30 cellular contexts compared by ENCODE assay signal in the genomic region with DNA sequence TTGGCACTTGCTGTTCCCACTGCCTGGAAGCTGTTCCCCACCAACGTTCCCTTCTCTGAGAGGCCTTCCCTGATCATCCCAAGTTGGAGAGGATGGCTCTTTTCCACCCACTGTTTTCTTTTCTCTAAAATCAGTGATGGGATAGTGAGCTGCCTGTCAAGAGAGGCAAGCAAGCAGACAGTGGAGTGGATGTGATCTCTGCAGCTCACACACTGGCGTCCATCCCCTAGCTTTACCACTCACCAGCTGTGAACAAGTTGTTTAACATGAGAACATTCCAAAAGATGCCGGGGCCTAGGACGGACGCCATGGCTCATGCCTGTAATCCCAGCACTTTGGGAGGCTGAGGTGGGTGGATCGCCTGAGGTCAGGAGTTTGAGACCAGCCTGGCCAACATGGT. TPM values are rescaled to one million over a fixed set of nuclear protein-coding genes. Genes with fewer than 3 reads are reported as not detected.
"Had no signal": no experiment of that assay in that cellular context is flagged by ENCODE, and none has a peak within 500 bp of the region (broad histone marks: within the 10 kb centered on the region; RNA-seq: fewer than 3 reads in every experiment).

No MANE protein-coding gene starts in this region.

- H3K9me3 ChIP-seq: ascending aorta, breast epithelium, esophagus muscularis mucosa, gastrocnemius medialis, heart right ventricle had no signal

- ATAC-seq: activated naive CD4-positive, alpha-beta T cell treated with anti-CD3 and anti-CD28 coated beads, Interleukin-2, amount 50 U/mL, for 72 hours; activated T-cell treated with anti-CD3 and anti-CD28 coated beads, Interleukin-2, amount 50 U/mL, for 72 hours; effector memory CD8-positive, alpha-beta T cell; foreskin keratinocyte; gastrocnemius medialis; heart right ventricle had no signal

- H3K36me3 Mint-ChIP-seq: activated naive CD4-positive, alpha-beta T cell treated with anti-CD3 and anti-CD28 coated beads, Interleukin-2, amount 10 ng/mL, durations not matched to agents 7 days and 5 days; activated naive CD8-positive, alpha-beta T cell treated with anti-CD3 and anti-CD28 coated beads, Interleukin-2, amount 10 ng/mL, durations not matched to agents 7 days and 5 days; brain had no signal

- H3K9me3 Mint-ChIP-seq: activated CD4-positive, alpha-beta memory T cell treated with anti-CD3 and anti-CD28 coated beads, Interleukin-2, amount 10 ng/mL, durations not matched to agents 7 days and 5 days; activated CD4-positive, alpha-beta T cell treated with anti-CD3 and anti-CD28 coated beads, Interleukin-2, amount 10 ng/mL, durations not matched to agents 7 days and 5 days; activated naive CD4-positive, alpha-beta T cell treated with anti-CD3 and anti-CD28 coated beads, Interleukin-2, amount 10 ng/mL, durations not matched to agents 7 days and 5 days; activated naive CD4-positive, alpha-beta T cell treated with anti-CD3 and anti-CD28 coated beads, Interleukin-2, amount 50 U/mL, for 72 hours; activated naive CD8-positive, alpha-beta T cell treated with anti-CD3 and anti-CD28 coated beads, Interleukin-2, amount 10 ng/mL, durations not matched to agents 7 days and 5 days; activated T-cell treated with anti-CD3 and anti-CD28 coated beads, Interleukin-2, amount 50 U/mL, for 24 hours; activated T-cell treated with anti-CD3 and anti-CD28 coated beads, Interleukin-2, amount 50 U/mL, for 72 hours; central memory CD8-positive, alpha-beta T cell; dendritic cell treated with granulocyte-macrophage colony-stimulating factor and Interleukin-4, amounts not matched to agents 40 ng/mL and 50 ng/mL, for 4 days; effector memory CD8-positive, alpha-beta T cell had no signal

- H3K36me3 ChIP-seq: ascending aorta, breast epithelium, esophagus muscularis mucosa, gastrocnemius medialis, heart right ventricle had no signal

- DNase-seq: activated CD4-positive, alpha-beta memory T cell treated with anti-CD3 and anti-CD28 coated beads, Interleukin-2, amount 10 ng/mL, durations not matched to agents 7 days and 5 days; activated CD4-positive, alpha-beta T cell treated with anti-CD3 and anti-CD28 coated beads for 1 hour; activated CD4-positive, alpha-beta T cell treated with anti-CD3 and anti-CD28 coated beads for 4 hours; activated CD4-positive, alpha-beta T cell treated with anti-CD3 and anti-CD28 coated beads, Interleukin-2, amount 10 ng/mL, durations not matched to agents 7 days and 5 days; activated CD4-positive, alpha-beta T cell treated with anti-CD3 and anti-CD28 coated beads, Interleukin-2, amount 50 U/mL, for 4 hours; activated CD8-positive, alpha-beta memory T cell treated with anti-CD3 and anti-CD28 coated beads, Interleukin-2, amount 50 U/mL, for 48 hours; activated gamma-delta T cell; activated naive CD4-positive, alpha-beta T cell; activated naive CD4-positive, alpha-beta T cell treated with anti-CD3 and anti-CD28 coated beads, Interleukin-2, amount 10 ng/mL, durations not matched to agents 7 days and 5 days; activated naive CD8-positive, alpha-beta T cell treated with anti-CD3 and anti-CD28 coated beads, Interleukin-2, amount 10 ng/mL, durations not matched to agents 7 days and 5 days; activated T-cell treated with anti-CD3 and anti-CD28 coated beads for 4 hours; activated T-cell treated with anti-CD3 and anti-CD28 coated beads, Interleukin-2, amount 50 U/mL, for 24 hours; activated T-cell treated with anti-CD3 and anti-CD28 coated beads, Interleukin-2, amount 50 U/mL, for 72 hours; dorsolateral prefrontal cortex; effector CD4-positive, alpha-beta T cell; effector memory CD8-positive, alpha-beta T cell; erythroblast; foreskin keratinocyte; gastrocnemius medialis; heart right ventricle; T-helper 2 cell had no signal

- H3K4me1 Mint-ChIP-seq: activated CD4-positive, alpha-beta memory T cell treated with anti-CD3 and anti-CD28 coated beads, Interleukin-2, amount 10 ng/mL, durations not matched to agents 7 days and 5 days; activated naive CD8-positive, alpha-beta T cell treated with anti-CD3 and anti-CD28 coated beads, Interleukin-2, amount 10 ng/mL, durations not matched to agents 7 days and 5 days had no signal

- H3K27ac ChIP-seq: ascending aorta, breast epithelium, coronary artery, dorsolateral prefrontal cortex, esophagus muscularis mucosa, foreskin keratinocyte, gastrocnemius medialis, heart right ventricle had no signal

- H3K4me3 ChIP-seq: ascending aorta, breast epithelium, coronary artery, dorsolateral prefrontal cortex, esophagus muscularis mucosa, gastrocnemius medialis, heart right ventricle had no signal

- H3K27ac Mint-ChIP-seq: activated CD4-positive, alpha-beta memory T cell treated with anti-CD3 and anti-CD28 coated beads, Interleukin-2, amount 10 ng/mL, durations not matched to agents 7 days and 5 days; activated CD4-positive, alpha-beta T cell treated with anti-CD3 and anti-CD28 coated beads, Interleukin-2, amount 10 ng/mL, durations not matched to agents 7 days and 5 days; activated naive CD4-positive, alpha-beta T cell treated with anti-CD3 and anti-CD28 coated beads, Interleukin-2, amount 10 ng/mL, durations not matched to agents 7 days and 5 days; activated naive CD4-positive, alpha-beta T cell treated with anti-CD3 and anti-CD28 coated beads, Interleukin-2, amount 50 U/mL, for 72 hours; activated naive CD8-positive, alpha-beta T cell treated with anti-CD3 and anti-CD28 coated beads, Interleukin-2, amount 10 ng/mL, durations not matched to agents 7 days and 5 days; activated T-cell treated with anti-CD3 and anti-CD28 coated beads, Interleukin-2, amount 50 U/mL, for 24 hours; activated T-cell treated with anti-CD3 and anti-CD28 coated beads, Interleukin-2, amount 50 U/mL, for 72 hours; dendritic cell treated with granulocyte-macrophage colony-stimulating factor and Interleukin-4, amounts not matched to agents 40 ng/mL and 50 ng/mL, for 4 days; effector memory CD8-positive, alpha-beta T cell had no signal

- H3K4me3 Mint-ChIP-seq: activated CD4-positive, alpha-beta memory T cell treated with anti-CD3 and anti-CD28 coated beads, Interleukin-2, amount 10 ng/mL, durations not matched to agents 7 days and 5 days; activated CD4-positive, alpha-beta T cell treated with anti-CD3 and anti-CD28 coated beads, Interleukin-2, amount 10 ng/mL, durations not matched to agents 7 days and 5 days; activated naive CD4-positive, alpha-beta T cell treated with anti-CD3 and anti-CD28 coated beads, Interleukin-2, amount 10 ng/mL, durations not matched to agents 7 days and 5 days; activated naive CD8-positive, alpha-beta T cell treated with anti-CD3 and anti-CD28 coated beads, Interleukin-2, amount 10 ng/mL, durations not matched to agents 7 days and 5 days; activated T-cell treated with anti-CD3 and anti-CD28 coated beads, Interleukin-2, amount 50 U/mL, for 24 hours; activated T-cell treated with anti-CD3 and anti-CD28 coated beads, Interleukin-2, amount 50 U/mL, for 72 hours; central memory CD8-positive, alpha-beta T cell; dendritic cell treated with granulocyte-macrophage colony-stimulating factor and Interleukin-4, amounts not matched to agents 40 ng/mL and 50 ng/mL, for 4 days; effector memory CD8-positive, alpha-beta T cell had no signal

- H3K4me1 ChIP-seq: ascending aorta, foreskin keratinocyte had no signal

RNA-seq across cellular contexts. Expression of a gene that starts 28.0 kb away (rescaled TPM):
- total RNA-seq: activated CD4-positive, alpha-beta memory T cell treated with anti-CD3 and anti-CD28 coated beads, Interleukin-2, amount 10 ng/mL, durations not matched to agents 7 days and 5 days; activated CD4-positive, alpha-beta T cell treated with anti-CD3 and anti-CD28 coated beads, Interleukin-2, amount 10 ng/mL, durations not matched to agents 7 days and 5 days; activated naive CD4-positive, alpha-beta T cell treated with anti-CD3 and anti-CD28 coated beads, Interleukin-2, amount 50 U/mL, for 72 hours; T-helper 1 cell treated with Interleukin-12 subunit alpha and Interleukin-12 subunit beta and Interleukin-4 antibody, amounts not matched to agents 30 ng/mL and 1 ng/mL, for 36 hours had no signal

RNA-seq across cellular contexts. Expression of a gene that starts 47.7 kb away (rescaled TPM):
- total RNA-seq: activated naive CD8-positive, alpha-beta T cell treated with anti-CD3 and anti-CD28 coated beads, Interleukin-2, amount 10 ng/mL, durations not matched to agents 7 days and 5 days had no signal

RNA-seq across cellular contexts. Expression of a gene that starts 52.5 kb away (rescaled TPM):
- total RNA-seq: activated CD4-positive, alpha-beta memory T cell treated with anti-CD3 and anti-CD28 coated beads, Interleukin-2, amount 10 ng/mL, durations not matched to agents 7 days and 5 days; activated CD4-positive, alpha-beta T cell treated with anti-CD3 and anti-CD28 coated beads, Interleukin-2, amount 10 ng/mL, durations not matched to agents 7 days and 5 days; foreskin keratinocyte; T-helper 1 cell treated with Interleukin-12 subunit alpha and Interleukin-12 subunit beta and Interleukin-4 antibody, amounts not matched to agents 30 ng/mL and 1 ng/mL, for 36 hours had no signal
- polyA plus RNA-seq: foreskin keratinocyte had no signal
